ENCODE assay signal across 34 cellular contexts in the genomic region with DNA sequence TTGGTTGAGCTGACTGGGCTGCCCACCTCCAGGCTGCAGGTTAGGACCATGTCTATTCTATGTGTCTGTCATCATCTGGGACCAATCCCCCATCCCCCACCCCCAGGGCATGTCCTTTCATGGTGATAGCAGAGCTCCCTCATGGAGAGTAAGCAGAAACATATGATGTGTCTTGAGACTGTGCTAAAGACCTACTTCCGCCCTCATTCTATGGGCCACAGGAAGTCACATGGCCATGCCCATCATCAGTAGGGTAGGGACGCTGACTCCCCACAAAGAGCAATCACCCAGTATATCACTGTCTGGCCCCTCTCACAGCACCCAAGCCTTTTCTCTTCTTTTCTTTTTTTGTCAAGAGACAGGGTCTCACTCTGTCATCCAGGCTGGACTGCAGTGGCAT.
"Had no signal": no experiment of that assay in that cellular context is flagged by ENCODE, and none has a peak within 500 bp of the region (broad histone marks: within the 10 kb centered on the region; RNA-seq: fewer than 3 reads in every experiment).

No MANE protein-coding gene starts in this region.

- H3K36me3 ChIP-seq: adrenal gland, esophagus squamous epithelium, WERI-Rb-1 had no signal

- H3K4me1 Mint-ChIP-seq: activated B cell treated with CpG ODN at 0.5 μM for 24 hours; activated CD8-positive, alpha-beta memory T cell treated with anti-CD3 and anti-CD28 coated beads, Interleukin-2, amount 10 ng/mL, durations not matched to agents 7 days and 5 days; activated naive CD4-positive, alpha-beta T cell treated with anti-CD3 and anti-CD28 coated beads, Interleukin-2, amount 50 U/mL, for 24 hours; activated naive CD8-positive, alpha-beta T cell treated with anti-CD3 and anti-CD28 coated beads for 36 hours; activated naive CD8-positive, alpha-beta T cell treated with anti-CD3 and anti-CD28 coated beads, Interleukin-2, amount 50 U/mL, for 24 hours; T-helper 17 cell had no signal

- ATAC-seq: activated CD4-positive, CD25-positive, alpha-beta regulatory T cell treated with anti-CD3 and anti-CD28 coated beads, Interleukin-2, amount 50 U/mL, for 24 hours; activated CD8-positive, alpha-beta memory T cell treated with anti-CD3 and anti-CD28 coated beads, Interleukin-2, amount 10 ng/mL, durations not matched to agents 7 days and 5 days; activated CD8-positive, alpha-beta T cell treated with anti-CD3 and anti-CD28 coated beads, Interleukin-2, amount 10 ng/mL, durations not matched to agents 7 days and 5 days; activated naive CD8-positive, alpha-beta T cell treated with anti-CD3 and anti-CD28 coated beads, Interleukin-2, amount 50 U/mL, for 24 hours; body of pancreas; SK-N-SH treated with all-trans-retinoic acid at 6 μM for 48 hours; T-helper 17 cell had no signal

- H3K4me3 ChIP-seq: adrenal gland, body of pancreas, esophagus squamous epithelium had no signal

- DNase-seq: activated B cell treated with CpG ODN at 0.5 μM for 24 hours; activated CD4-positive, alpha-beta T cell treated with anti-CD3 and anti-CD28 coated beads for 48 hours; activated CD4-positive, alpha-beta T cell treated with anti-CD3 and anti-CD28 coated beads, Interleukin-2, amount 50 U/mL, for 1 hour; activated CD4-positive, alpha-beta T cell treated with anti-CD3 and anti-CD28 coated beads, Interleukin-2, amount 50 U/mL, for 48 hours; activated CD8-positive, alpha-beta memory T cell treated with anti-CD3 and anti-CD28 coated beads, Interleukin-2, amount 10 ng/mL, durations not matched to agents 7 days and 5 days; activated CD8-positive, alpha-beta memory T cell treated with anti-CD3 and anti-CD28 coated beads, Interleukin-2, amount 50 U/mL, for 4 hours; activated CD8-positive, alpha-beta T cell treated with anti-CD3 and anti-CD28 coated beads, Interleukin-2, amount 10 ng/mL, durations not matched to agents 7 days and 5 days; activated effector memory CD4-positive, alpha-beta T cell treated with anti-CD3 and anti-CD28 coated beads, Interleukin-2, amount 50 U/mL, for 16 hours; activated naive CD4-positive, alpha-beta T cell treated with anti-CD3 and anti-CD28 coated beads for 36 hours; activated naive CD8-positive, alpha-beta T cell treated with anti-CD3 and anti-CD28 coated beads for 36 hours; activated naive CD8-positive, alpha-beta T cell treated with anti-CD3 and anti-CD28 coated beads, Interleukin-2, amount 50 U/mL, for 24 hours; activated T-cell treated with anti-CD3 and anti-CD28 coated beads, Interleukin-2, amount 50 U/mL, for 1 hour; activated T-cell treated with anti-CD3 and anti-CD28 coated beads, Interleukin-2, amount 50 U/mL, for 48 hours; adrenal gland; amygdala; aorta; body of pancreas; caudate nucleus; cortex of kidney; dermis blood vessel endothelial cell; effector CD4-positive, alpha-beta T cell; esophagus squamous epithelium; foreskin melanocyte; T-helper 1 cell; T-helper 17 cell; T1000; WERI-Rb-1 had no signal

- H3K27ac ChIP-seq: adrenal gland, body of pancreas, epithelial cell of prostate, esophagus squamous epithelium, WERI-Rb-1 had no signal

- H3K4me3 Mint-ChIP-seq: activated B cell treated with CpG ODN at 0.5 μM for 24 hours; activated CD8-positive, alpha-beta memory T cell treated with anti-CD3 and anti-CD28 coated beads, Interleukin-2, amount 10 ng/mL, durations not matched to agents 7 days and 5 days; activated CD8-positive, alpha-beta T cell treated with anti-CD3 and anti-CD28 coated beads, Interleukin-2, amount 10 ng/mL, durations not matched to agents 7 days and 5 days; activated naive CD4-positive, alpha-beta T cell treated with anti-CD3 and anti-CD28 coated beads for 36 hours; activated naive CD4-positive, alpha-beta T cell treated with anti-CD3 and anti-CD28 coated beads, Interleukin-2, amount 50 U/mL, for 24 hours; activated naive CD8-positive, alpha-beta T cell treated with anti-CD3 and anti-CD28 coated beads for 36 hours; activated naive CD8-positive, alpha-beta T cell treated with anti-CD3 and anti-CD28 coated beads, Interleukin-2, amount 50 U/mL, for 24 hours; activated T-helper 1 cell treated with anti-CD3 and anti-CD28 coated beads, Interleukin-12 subunit alpha, Interleukin-12 subunit beta, Interleukin-2, Interleukin-4 antibody, amounts not matched to agents 30 ng/mL and 10 ng/mL and 1 ng/mL, durations not matched to agents 14 hours and 24 hours and 36 hours; T-helper 17 cell; T-helper 2 cell treated with Interferon-gamma antibody and Interleukin-4, amounts not matched to agents 5 μg/mL and 100 μg/mL, for 36 hours had no signal

- H3K9me3 Mint-ChIP-seq: activated B cell treated with CpG ODN at 0.5 μM for 24 hours; activated naive CD4-positive, alpha-beta T cell treated with anti-CD3 and anti-CD28 coated beads for 36 hours; activated naive CD4-positive, alpha-beta T cell treated with anti-CD3 and anti-CD28 coated beads, Interleukin-2, amount 50 U/mL, for 24 hours; activated naive CD8-positive, alpha-beta T cell treated with anti-CD3 and anti-CD28 coated beads for 36 hours; activated naive CD8-positive, alpha-beta T cell treated with anti-CD3 and anti-CD28 coated beads, Interleukin-2, amount 50 U/mL, for 24 hours; activated T-helper 1 cell treated with anti-CD3 and anti-CD28 coated beads, Interleukin-12 subunit alpha, Interleukin-12 subunit beta, Interleukin-2, Interleukin-4 antibody, amounts not matched to agents 30 ng/mL and 10 ng/mL and 1 ng/mL, durations not matched to agents 14 hours and 24 hours and 36 hours; activated T-helper 2 cell treated with anti-CD3 and anti-CD28 coated beads, Interferon-gamma antibody, Interleukin-2, Interleukin-4, amounts not matched to agents 10 μg/mL and 5 μg/mL and 100 μg/mL, durations not matched to agents 14 hours and 24 hours and 36 hours; T-helper 2 cell treated with Interferon-gamma antibody and Interleukin-4, amounts not matched to agents 5 μg/mL and 100 μg/mL, for 36 hours had no signal

- H3K4me1 ChIP-seq: adrenal gland, body of pancreas, esophagus squamous epithelium had no signal

- H3K36me3 Mint-ChIP-seq: activated CD8-positive, alpha-beta memory T cell treated with anti-CD3 and anti-CD28 coated beads, Interleukin-2, amount 10 ng/mL, durations not matched to agents 7 days and 5 days; activated naive CD4-positive, alpha-beta T cell treated with anti-CD3 and anti-CD28 coated beads, Interleukin-2, amount 50 U/mL, for 24 hours; activated naive CD8-positive, alpha-beta T cell treated with anti-CD3 and anti-CD28 coated beads for 36 hours had no signal

- H3K27me3 ChIP-seq: adrenal gland, body of pancreas, esophagus squamous epithelium had no signal

- H3K27ac Mint-ChIP-seq: activated B cell treated with CpG ODN at 0.5 μM for 24 hours; activated CD8-positive, alpha-beta memory T cell treated with anti-CD3 and anti-CD28 coated beads, Interleukin-2, amount 10 ng/mL, durations not matched to agents 7 days and 5 days; activated CD8-positive, alpha-beta T cell treated with anti-CD3 and anti-CD28 coated beads, Interleukin-2, amount 10 ng/mL, durations not matched to agents 7 days and 5 days; activated naive CD4-positive, alpha-beta T cell treated with anti-CD3 and anti-CD28 coated beads for 36 hours; activated naive CD4-positive, alpha-beta T cell treated with anti-CD3 and anti-CD28 coated beads, Interleukin-2, amount 50 U/mL, for 24 hours; activated naive CD8-positive, alpha-beta T cell treated with anti-CD3 and anti-CD28 coated beads for 36 hours; activated naive CD8-positive, alpha-beta T cell treated with anti-CD3 and anti-CD28 coated beads, Interleukin-2, amount 50 U/mL, for 24 hours; activated T-helper 1 cell treated with anti-CD3 and anti-CD28 coated beads, Interleukin-12 subunit alpha, Interleukin-12 subunit beta, Interleukin-2, Interleukin-4 antibody, amounts not matched to agents 30 ng/mL and 10 ng/mL and 1 ng/mL, durations not matched to agents 14 hours and 24 hours and 36 hours; activated T-helper 2 cell treated with anti-CD3 and anti-CD28 coated beads, Interferon-gamma antibody, Interleukin-2, Interleukin-4, amounts not matched to agents 10 μg/mL and 5 μg/mL and 100 μg/mL, durations not matched to agents 14 hours and 24 hours and 36 hours; T-helper 17 cell; T-helper 2 cell treated with Interferon-gamma antibody and Interleukin-4, amounts not matched to agents 5 μg/mL and 100 μg/mL, for 36 hours had no signal
